ENCODE assay signal across 25 cellular contexts in the genomic region with DNA sequence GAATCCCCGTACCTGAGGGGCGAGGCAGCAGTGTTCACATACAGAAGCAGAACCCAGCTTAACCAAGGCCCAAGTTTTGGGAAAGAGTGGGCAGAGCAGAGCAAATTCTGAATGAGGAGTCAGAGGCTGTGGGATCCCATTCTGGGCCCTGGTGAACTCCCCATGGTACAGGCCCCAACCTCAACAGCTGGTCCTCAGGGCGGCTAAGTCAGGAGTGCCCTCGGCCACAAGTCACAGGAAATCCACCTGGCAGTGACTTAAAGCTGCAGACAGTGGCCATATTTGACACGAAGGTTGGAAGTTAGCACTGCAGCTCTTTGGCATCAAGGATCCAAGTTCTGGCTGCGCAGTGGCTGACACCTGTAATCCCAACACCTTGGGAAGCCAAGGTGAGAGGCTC.
"Had no signal": no experiment of that assay in that cellular context is flagged by ENCODE, and none has a peak within 500 bp of the region (broad histone marks: within the 10 kb centered on the region; RNA-seq: fewer than 3 reads in every experiment).

No MANE protein-coding gene starts in this region.

- H3K4me1 Mint-ChIP-seq: memory B cell; mesothelial cell of epicardium; neural progenitor cell; stimulated activated effector memory CD8-positive, alpha-beta T cell treated with anti-CD3 and anti-CD28 coated beads, Interleukin-12 subunit alpha, Interleukin-12 subunit beta, amount 100 ng/mL, for 72 hours had no signal

- H3K9me3 ChIP-seq: esophagus squamous epithelium, gastroesophageal sphincter, left ventricle myocardium inferior, lower lobe of right lung, pancreas, tibial artery, upper lobe of left lung, uterus had no signal

- H3K27ac ChIP-seq: epithelial cell of prostate, esophagus squamous epithelium, gastroesophageal sphincter, left ventricle myocardium inferior, lower lobe of right lung, neural progenitor cell, pancreas, tibial artery, upper lobe of left lung, uterus had no signal

- H3K4me3 ChIP-seq: esophagus squamous epithelium, gastroesophageal sphincter, left ventricle myocardium inferior, lower lobe of right lung, neural progenitor cell, pancreas, tibial artery, upper lobe of left lung, uterus had no signal

- H3K27me3 ChIP-seq: esophagus squamous epithelium, gastroesophageal sphincter, neural progenitor cell, pancreas, tibial artery, upper lobe of left lung, uterus had no signal

- H3K36me3 Mint-ChIP-seq: memory B cell; mesothelial cell of epicardium; natural killer cell treated with Interleukin-12 subunit alpha and Interleukin-12 subunit beta and Interleukin-15 and Interleukin-18, amount 100 ng/mL, for 72 hours; neural progenitor cell; stimulated activated effector memory CD8-positive, alpha-beta T cell treated with anti-CD3 and anti-CD28 coated beads, Interleukin-12 subunit alpha, Interleukin-12 subunit beta, amount 100 ng/mL, for 72 hours had no signal

- ATAC-seq: gastroesophageal sphincter; left cardiac atrium; lower lobe of right lung; natural killer cell treated with Interleukin-12 subunit alpha and Interleukin-12 subunit beta and Interleukin-15 and Interleukin-18, amount 100 ng/mL, for 72 hours; pancreas; right cardiac atrium; stimulated activated effector memory CD8-positive, alpha-beta T cell treated with anti-CD3 and anti-CD28 coated beads, Interleukin-12 subunit alpha, Interleukin-12 subunit beta, amount 100 ng/mL, for 72 hours had no signal

- H3K27ac Mint-ChIP-seq: memory B cell; mesothelial cell of epicardium; natural killer cell treated with Interleukin-12 subunit alpha and Interleukin-12 subunit beta and Interleukin-15 and Interleukin-18, amount 100 ng/mL, for 72 hours; neural progenitor cell; progenitor cell of endocrine pancreas; stimulated activated effector memory CD8-positive, alpha-beta T cell treated with anti-CD3 and anti-CD28 coated beads, Interleukin-12 subunit alpha, Interleukin-12 subunit beta, amount 100 ng/mL, for 72 hours; stimulated activated naive CD8-positive, alpha-beta T cell treated with anti-CD3 and anti-CD28 coated beads, Interleukin-15, Interleukin-2, amounts not matched to agents 100 ng/mL and 50 ng/mL, for 24 hours had no signal

- H3K4me2 ChIP-seq: neural progenitor cell had no signal

- H3K36me3 ChIP-seq: esophagus squamous epithelium, gastroesophageal sphincter, left ventricle myocardium inferior, lower lobe of right lung, neural progenitor cell, pancreas, tibial artery, upper lobe of left lung, uterus had no signal

- FAIRE-seq: kidney, pancreas had no signal

- H3K4me3 Mint-ChIP-seq: memory B cell; mesothelial cell of epicardium; natural killer cell treated with Interleukin-12 subunit alpha and Interleukin-12 subunit beta and Interleukin-15 and Interleukin-18, amount 100 ng/mL, for 72 hours; neural progenitor cell; stimulated activated effector memory CD8-positive, alpha-beta T cell treated with anti-CD3 and anti-CD28 coated beads, Interleukin-12 subunit alpha, Interleukin-12 subunit beta, amount 100 ng/mL, for 72 hours; stimulated activated naive CD8-positive, alpha-beta T cell treated with anti-CD3 and anti-CD28 coated beads, Interleukin-15, Interleukin-2, amounts not matched to agents 100 ng/mL and 50 ng/mL, for 24 hours had no signal

- H3K4me1 ChIP-seq: gastroesophageal sphincter, left ventricle myocardium inferior, lower lobe of right lung, neural progenitor cell, pancreas, tibial artery, upper lobe of left lung, uterus had no signal

- DNase-seq: effector memory CD4-positive, alpha-beta T cell; esophagus squamous epithelium; foreskin fibroblast; glutamatergic neuron; kidney; left cardiac atrium; left ventricle myocardium inferior; lower lobe of right lung; occipital lobe; pancreas; right cardiac atrium; stimulated activated CD4-positive, alpha-beta T cell treated with anti-CD3 and anti-CD28 coated beads, Interleukin-4, amount 100 ng/mL, for 1 hour; stimulated activated CD8-positive, alpha-beta memory T cell treated with anti-CD3 and anti-CD28 coated beads, Interleukin-4, amount 100 ng/mL, for 48 hours; tibial artery; upper lobe of left lung; uterus had no signal

- H3K9me3 Mint-ChIP-seq: memory B cell; mesothelial cell of epicardium; natural killer cell treated with Interleukin-12 subunit alpha and Interleukin-12 subunit beta and Interleukin-15 and Interleukin-18, amount 100 ng/mL, for 72 hours; neural progenitor cell; stimulated activated effector memory CD8-positive, alpha-beta T cell treated with anti-CD3 and anti-CD28 coated beads, Interleukin-12 subunit alpha, Interleukin-12 subunit beta, amount 100 ng/mL, for 72 hours; stimulated activated naive CD8-positive, alpha-beta T cell treated with anti-CD3 and anti-CD28 coated beads, Interleukin-15, Interleukin-2, amounts not matched to agents 100 ng/mL and 50 ng/mL, for 24 hours had no signal

- H3K27me3 Mint-ChIP-seq: memory B cell; natural killer cell treated with Interleukin-12 subunit alpha and Interleukin-12 subunit beta and Interleukin-15 and Interleukin-18, amount 100 ng/mL, for 72 hours; progenitor cell of endocrine pancreas; stimulated activated naive CD8-positive, alpha-beta T cell treated with anti-CD3 and anti-CD28 coated beads, Interleukin-15, Interleukin-2, amounts not matched to agents 100 ng/mL and 50 ng/mL, for 24 hours had no signal
